In the genomic region with DNA sequence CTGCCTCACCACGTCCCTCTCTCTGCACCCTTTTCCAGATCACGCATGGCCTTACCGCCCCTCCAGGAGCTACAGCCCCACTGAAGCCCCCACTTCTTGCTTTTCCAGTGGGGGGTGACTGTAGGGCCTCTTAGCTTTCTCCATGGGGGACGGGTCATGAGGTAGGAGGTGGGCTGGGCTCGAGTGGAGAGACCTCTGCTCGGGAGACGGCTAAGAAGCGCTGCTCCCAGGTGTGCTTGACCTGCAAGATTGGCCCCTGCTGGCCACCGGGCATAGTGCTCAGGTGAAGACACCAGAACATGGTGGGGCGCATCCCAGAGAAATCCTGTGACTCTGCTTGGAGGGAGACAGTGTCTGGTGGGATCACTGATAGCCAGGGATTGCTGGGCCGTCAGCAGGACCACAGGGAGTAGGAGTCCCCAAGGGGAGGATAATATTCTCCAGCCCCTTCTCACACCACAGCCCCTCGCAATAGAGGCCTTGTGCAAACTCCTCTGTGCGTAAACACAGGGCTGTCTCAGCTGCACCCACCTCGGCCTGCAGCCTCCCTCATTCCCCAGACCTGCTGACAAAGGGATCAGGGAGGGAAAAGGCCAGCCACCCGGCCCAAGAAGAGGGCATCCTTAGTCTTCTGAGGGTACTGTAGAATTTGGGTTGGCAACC, we compare ENCODE assay signal across 16 cellular contexts. TPM values are rescaled to one million over a fixed set of nuclear protein-coding genes. Genes with fewer than 3 reads are reported as not detected.
DNase-seq lines count a peak whose midpoint lies in the region; ATAC-seq and TF ChIP-seq lines count a peak whose summit lies in the region.
"Had no signal": no experiment of that assay in that cellular context is flagged by ENCODE, and none has a peak within 500 bp of the region (broad histone marks: within the 10 kb centered on the region; RNA-seq: fewer than 3 reads in every experiment).

No MANE protein-coding gene starts in this region.

- no peak overlapping the region for H4K8ac ChIP-seq in neuronal stem cell (ENCODE audit: low read depth, low read length)

- H3K36me3 Mint-ChIP-seq in CD14-positive monocyte (peaks cover 25 to 48% of the 10 kb centered on the region in 2 donors), natural killer cell (peaks cover 21% of the 10 kb centered on the region)
- peaks cover 52% of the 10 kb centered on the region for H3K36me3 Mint-ChIP-seq in central memory CD8-positive, alpha-beta T cell (ENCODE audit: insufficient read depth)

- H3K27ac Mint-ChIP-seq in CD14-positive monocyte (peak overlapping the region in 4 of 7 donors; percentile 20 to 87 (median 62)), natural killer cell (peak overlapping the region; percentile 95 to 99)
- no peak overlapping the region for H3K27ac Mint-ChIP-seq in central memory CD8-positive, alpha-beta T cell (ENCODE audit: low read depth)

- H3K4me3 Mint-ChIP-seq in CD14-positive monocyte (no peak overlapping the region), natural killer cell (peak overlapping the region; percentile 71)
- peak overlapping the region; percentile 9 for H3K4me3 Mint-ChIP-seq in central memory CD8-positive, alpha-beta T cell
- H3K4me3 Mint-ChIP-seq: activated T-cell treated with anti-CD3 and anti-CD28 coated beads, Interleukin-2, amount 50 U/mL, for 4 hours had no signal

- H3K18ac ChIP-seq in neuronal stem cell (ENCODE audit: low read length), result no peak overlapping the region

- no peak for DNase-seq in CD14-positive monocyte (ENCODE audit: low spot score)
- peak; percentile 72 for DNase-seq in H7
- DNase-seq in central memory CD8-positive, alpha-beta T cell (ENCODE audit: low spot score in 2 of 2), result no peak
- DNase-seq in natural killer cell, result no peak
- no peak for DNase-seq in neuronal stem cell (ENCODE audit: low spot score)
- no peak for DNase-seq in testis
- DNase-seq in substantia nigra (lab: John Stamatoyannopoulos, UW), result no peak
- DNase-seq: activated T-cell treated with anti-CD3 and anti-CD28 coated beads, Interleukin-2, amount 50 U/mL, for 4 hours; BE2C; effector memory CD4-positive, alpha-beta T cell; left ventricle myocardium inferior; NCI-H748 treated with DMSO at 0.1 percent for 48 hours; stimulated activated CD4-positive, alpha-beta T cell treated with anti-CD3 and anti-CD28 coated beads, Interleukin-4, amount 100 ng/mL, for 24 hours had no signal

- TF ChIP-seq CTCF in CD14-positive monocyte (IDR thresholded peaks at IDR 0.05), result no peak
- TF ChIP-seq CTCF in natural killer cell (IDR thresholded peaks at IDR 0.05), result no peak
- TF ChIP-seq CTCF in testis (IDR thresholded peaks at IDR 0.05), result no peak

- no peak overlapping the region for H3K4ac ChIP-seq in neuronal stem cell (ENCODE audit: low read length)

- H3K4me1 ChIP-seq in neuronal stem cell (ENCODE audit: control insufficient read depth in 2 of 2, insufficient read depth in 1 of 2, low read depth in 1 of 2, low read length in 2 of 2) (peaks cover 2 to 10% of the 10 kb centered on the region in 2 donors), testis (peaks cover 18% of the 10 kb centered on the region)

- no peaks in the 10 kb centered on the region for H3K9me3 ChIP-seq in neuronal stem cell (replicated peaks in 1 of 2; ENCODE audit: control insufficient read depth in 2 of 2, insufficient read depth in 1 of 2, low read depth in 1 of 2, low read length in 2 of 2)
- no peaks in the 10 kb centered on the region for H3K9me3 ChIP-seq in testis
- H3K9me3 ChIP-seq: BE2C, left ventricle myocardium inferior, SJSA1 had no signal

- H2BK5ac ChIP-seq in neuronal stem cell (ENCODE audit: low read length), result no peak overlapping the region

- H2BK12ac ChIP-seq in neuronal stem cell (ENCODE audit: low read length), result no peak overlapping the region

- H3K14ac ChIP-seq in neuronal stem cell (ENCODE audit: low read length), result no peak overlapping the region

- H3K79me1 ChIP-seq in neuronal stem cell (ENCODE audit: low read depth, low read length), result no peaks in the 10 kb centered on the region

- H3K9me3 Mint-ChIP-seq in CD14-positive monocyte, result peaks cover 0 to 8% (median 0%) of the 10 kb centered on the region in 7 donors
- H3K9me3 Mint-ChIP-seq in central memory CD8-positive, alpha-beta T cell, result no peaks in the 10 kb centered on the region
- no peaks in the 10 kb centered on the region for H3K9me3 Mint-ChIP-seq in natural killer cell
- H3K9me3 Mint-ChIP-seq: activated T-cell treated with anti-CD3 and anti-CD28 coated beads, Interleukin-2, amount 50 U/mL, for 4 hours had no signal

- H3K27me3 Mint-ChIP-seq in CD14-positive monocyte (ENCODE audit: low read depth in 3 of 3), result no peaks in the 10 kb centered on the region
- no peaks in the 10 kb centered on the region for H3K27me3 Mint-ChIP-seq in central memory CD8-positive, alpha-beta T cell
- H3K27me3 Mint-ChIP-seq in natural killer cell (ENCODE audit: low read depth in 2 of 2), result no peaks in the 10 kb centered on the region

- H3K36me3 ChIP-seq in H7 (replicated peaks; ENCODE audit: control insufficient read depth, insufficient read depth, low read length), result peaks cover 4% of the 10 kb centered on the region
- H3K36me3 ChIP-seq in neuronal stem cell (replicated peaks in 1 of 2; ENCODE audit: control insufficient read depth in 2 of 2, insufficient read depth in 2 of 2, low read length in 2 of 2), result peaks cover 12 to 43% of the 10 kb centered on the region in 2 donors
- H3K36me3 ChIP-seq in testis (ENCODE audit: low read depth, missing control alignments), result no peaks in the 10 kb centered on the region

- no peak overlapping the region for H3K4me3 ChIP-seq in H7 (ENCODE audit: insufficient read depth, low read depth, low read length)
- no peak overlapping the region for H3K4me3 ChIP-seq in neuronal stem cell (ENCODE audit: low read length in 2 of 2)
- H3K4me3 ChIP-seq in testis, result no peak overlapping the region
- H3K4me3 ChIP-seq: left ventricle myocardium inferior, SJSA1 had no signal

- H3K4me1 Mint-ChIP-seq in CD14-positive monocyte, result peaks cover 21% of the 10 kb centered on the region
- H3K4me1 Mint-ChIP-seq in central memory CD8-positive, alpha-beta T cell, result peaks cover 37% of the 10 kb centered on the region
- peaks cover 38 to 46% of the 10 kb centered on the region in 2 donors for H3K4me1 Mint-ChIP-seq in natural killer cell

- no peak for ATAC-seq in central memory CD8-positive, alpha-beta T cell (replicated peaks; ENCODE audit: extremely low read depth, poor library complexity, severe bottlenecking)
- ATAC-seq in natural killer cell (peak in 1 of 3 donors; percentile 4), GM19328 (IDR thresholded peaks at IDR 0.05; ENCODE audit: unreplicated experiment) (no peak)
- ATAC-seq: activated T-cell treated with anti-CD3 and anti-CD28 coated beads, Interleukin-2, amount 50 U/mL, for 4 hours had no signal

- H2BK15ac ChIP-seq in neuronal stem cell (ENCODE audit: low read length), result no peak overlapping the region

- H2BK120ac ChIP-seq in neuronal stem cell (ENCODE audit: low read depth, low read length), result no peak overlapping the region

- no peak overlapping the region for H3K23ac ChIP-seq in neuronal stem cell (ENCODE audit: low read depth, low read length, poor library complexity)

- WGBS in neuronal stem cell (ENCODE audit: extremely low coverage in 2 of 2, insufficient read length in 2 of 2, insufficient replicate concordance in 1 of 2), 2 donors, result no CpG with 5 or more reads among the region's 15 CpGs
- 80 to 89% methylated on average over 13 to 15 of the region's 15 CpGs for WGBS in testis, 2 donors

- H2AK5ac ChIP-seq in neuronal stem cell (ENCODE audit: low read depth, low read length), result no peak overlapping the region

- H3K4me2 ChIP-seq in neuronal stem cell (ENCODE audit: insufficient read depth, low read length, poor library complexity, severe bottlenecking), result no peak overlapping the region

- intact Hi-C loops in CD14-positive monocyte (cut with micrococcal nuclease) (loop anchor here in 1 of 2 donors (10.0 kb wide), 1 partner anchor 491 kb away; a partner anchor contains a TSS), natural killer cell (cut with micrococcal nuclease) (no loop called here), testis (cut with DNase I; ENCODE audit: low total_unique reads) (loop anchor here (10.0 kb wide), 1 partner anchor 71 kb away; a partner anchor contains a TSS)

- H3K27ac ChIP-seq in neuronal stem cell (replicated peaks; ENCODE audit: low read length) (no peak overlapping the region), testis (no peak overlapping the region), substantia nigra (ENCODE audit: low read depth, low read length, poor library complexity, severe bottlenecking) (no peak overlapping the region)
- H3K27ac ChIP-seq: SJSA1 had no signal

- no peak overlapping the region for H2AFZ ChIP-seq in neuronal stem cell (ENCODE audit: low read length)

- TF ChIP-seq POLR2A in testis (IDR thresholded peaks at IDR 0.05), result no peak

- H3K27me3 ChIP-seq in H7 (ENCODE audit: control insufficient read depth, insufficient read depth, low read length), result no peaks in the 10 kb centered on the region
- no peaks in the 10 kb centered on the region for H3K27me3 ChIP-seq in neuronal stem cell (ENCODE audit: control insufficient read depth in 3 of 3, insufficient read depth in 3 of 3, low read depth in 1 of 3, low read length in 3 of 3)
- no peaks in the 10 kb centered on the region for H3K27me3 ChIP-seq in testis
- H3K27me3 ChIP-seq: BE2C had no signal

- H4K91ac ChIP-seq in neuronal stem cell (ENCODE audit: low read depth, low read length, poor library complexity), result no peak overlapping the region

- H3K9ac ChIP-seq in neuronal stem cell (ENCODE audit: low read depth, low read length, poor library complexity), result no peak overlapping the region

RNA-seq across cellular contexts. Expression of a gene that starts 8.9 kb away (rescaled TPM):
- polyA plus RNA-seq in CD14-positive monocyte, result 100 to 1,000 TPM in 1 of 2 donors, 10 to 100 TPM in 1; 84.3 to 108 TPM
- 43.4 and 47.2 TPM in 2 replicates for total RNA-seq in H7 (2014; rRNA removed; shearing (Covaris generic))
- 10 to 100 TPM; 11.9 to 15.9 (median 12.6) TPM for total RNA-seq in natural killer cell
- 20.1 TPM for polyA plus RNA-seq in neuronal stem cell (2013, experiment 1 of 2)
- 18.5 TPM for polyA plus RNA-seq in neuronal stem cell (2013, experiment 2 of 2)
- total RNA-seq in testis, result 10 to 100 TPM; 31.9 to 50.7 TPM
- 32.1 TPM for polyA plus RNA-seq in testis (ENCODE audit: insufficient read depth, low read depth, low replicate concordance)

RNA-seq across cellular contexts. Expression of a gene that starts 10.7 kb away (rescaled TPM):
- polyA plus RNA-seq in CD14-positive monocyte, result 1 to 10 TPM; 6.3 to 7.8 TPM
- total RNA-seq in H7 (2014; rRNA removed; shearing (Covaris generic)), result 17.9 and 21.7 TPM in 2 replicates
- 10 to 100 TPM; 44.2 to 51.3 (median 44.5) TPM for total RNA-seq in natural killer cell
- polyA plus RNA-seq in neuronal stem cell (2013, experiment 1 of 2), result 25.1 TPM
- polyA plus RNA-seq in neuronal stem cell (2013, experiment 2 of 2), result 26.8 TPM
- 10 to 100 TPM; 57.2 to 76.0 TPM for total RNA-seq in testis
- polyA plus RNA-seq in testis (ENCODE audit: insufficient read depth, low read depth, low replicate concordance), result 66.7 TPM

RNA-seq across cellular contexts. Expression of a gene that starts 52.7 kb away (rescaled TPM):
- polyA plus RNA-seq in CD14-positive monocyte (under 1 TPM in 1 of 2 donors, not detected in 1; 0.82 TPM), testis (ENCODE audit: insufficient read depth, low read depth, low replicate concordance) (16.4 TPM)
- 0.28 and 0.70 TPM in 2 replicates for total RNA-seq in H7 (2014; rRNA removed; shearing (Covaris generic))
- total RNA-seq in natural killer cell (1 to 10 TPM in 1 of 3 donors, under 1 TPM in 2; 0.38 to 1.0 (median 0.68) TPM), testis (10 to 100 TPM in 1 of 2 donors, 1 to 10 TPM in 1; 7.6 to 11.6 TPM)
- 1.5 TPM for polyA plus RNA-seq in neuronal stem cell (2013, experiment 1 of 2)
- 2.0 TPM for polyA plus RNA-seq in neuronal stem cell (2013, experiment 2 of 2)
- total RNA-seq: G401, SJSA1 had no signal

Comparison
In these comparisons a context has a peak if more than half of its experiments do, and no peak if none do; other contexts are left out.
1. H3K4me3 Mint-ChIP-seq: peak in central memory CD8-positive, alpha-beta T cell (single experiment) and natural killer cell (single experiment); none in CD14-positive monocyte (0 of 2).